In the genomic region with DNA sequence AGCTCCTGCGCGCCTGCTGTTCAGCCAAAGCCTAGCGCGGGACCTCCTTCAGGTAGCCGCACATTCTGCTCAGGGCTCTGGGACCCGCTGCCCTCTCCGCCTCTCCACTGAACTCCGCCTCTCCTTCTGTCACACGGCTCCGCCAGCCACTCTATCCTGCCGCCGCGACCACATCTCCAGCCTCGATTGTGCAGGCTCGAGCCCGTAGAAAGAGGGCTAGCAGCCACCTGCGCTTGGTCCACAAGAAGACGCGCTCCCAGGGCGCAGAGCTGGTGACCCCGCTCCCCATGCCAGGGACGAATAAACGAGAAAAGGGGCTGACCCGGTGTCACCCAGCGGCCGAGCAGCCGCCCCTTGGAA, we compare ENCODE assay signal across 9 cellular contexts. TPM values are rescaled to one million over a fixed set of nuclear protein-coding genes. Genes with fewer than 3 reads are reported as not detected.
DNase-seq lines count a peak whose midpoint lies in the region; ATAC-seq, FAIRE-seq and TF ChIP-seq lines count a peak whose summit lies in the region.
"Had no signal": no experiment of that assay in that cellular context is flagged by ENCODE, and none has a peak within 500 bp of the region (broad histone marks: within the 10 kb centered on the region; RNA-seq: fewer than 3 reads in every experiment).

No MANE protein-coding gene starts in this region.

- in situ Hi-C loops in GM13976 (cut with MboI; ENCODE audit: low sequenced_read_pairs, unreplicated experiment) = no loop called here

- no peaks in the 10 kb centered on the region for H4K20me1 ChIP-seq in OCI-LY1 (ENCODE audit: insufficient read depth, low read length)

- no peaks in the 10 kb centered on the region for H3K79me2 ChIP-seq in OCI-LY1 (ENCODE audit: insufficient read depth, low read length)

- no peak for FAIRE-seq in pancreas (lab: Jason Lieb, UNC)

- peaks cover 6 to 22% of the 10 kb centered on the region in 2 donors for H3K4me1 Mint-ChIP-seq in effector memory CD8-positive, alpha-beta T cell (ENCODE audit: low read depth in 2 of 2)

- no peaks in the 10 kb centered on the region for H3K9me2 ChIP-seq in OCI-LY1 (ENCODE audit: low read depth, low read length)

- no peaks in the 10 kb centered on the region for H3K9me3 Mint-ChIP-seq in effector memory CD8-positive, alpha-beta T cell

- H3K27me3 Mint-ChIP-seq in effector memory CD8-positive, alpha-beta T cell = peaks cover 45 to 61% of the 10 kb centered on the region in 2 donors

- DNase-seq in ELF-1 (ENCODE audit: low read depth, low spot score) (peak; percentile 57), pancreas (peak in 1 of 6 donors; percentile 14), SW480 (ENCODE audit: low spot score) (no peak), LoVo (ENCODE audit: low spot score) (no peak), GM13976 (ENCODE audit: low spot score) (no peak)
- DNase-seq in effector memory CD8-positive, alpha-beta T cell = no peak

- intact Hi-C loops in pancreas (cut with DNase I) = no loop called here

- no peaks in the 10 kb centered on the region for H3F3A ChIP-seq in OCI-LY1 (ENCODE audit: insufficient read depth, low read length)

- H3K4me1 ChIP-seq in OCI-LY1 (ENCODE audit: insufficient read depth, low read length, severe bottlenecking) = peaks cover 10% of the 10 kb centered on the region
- H3K4me1 ChIP-seq in pancreas = peaks cover 0 to 6% (median 5%) of the 10 kb centered on the region in 3 donors

- 7 to 15% methylated on average over 25 to 27 of the region's 27 CpGs for WGBS in pancreas, 2 donors

- H2AFZ ChIP-seq in OCI-LY1 (ENCODE audit: low read length) = no peak overlapping the region

- H3K9me3 ChIP-seq in OCI-LY1 (ENCODE audit: low read length) (no peaks in the 10 kb centered on the region), pancreas (no peaks in the 10 kb centered on the region)

- H3K9ac ChIP-seq in OCI-LY1 (ENCODE audit: low read length) = no peak overlapping the region

- peaks cover 9% of the 10 kb centered on the region; the same call in 1 of the 2 replicates for H3K27me3 ChIP-seq in OCI-LY1 (ENCODE audit: insufficient read depth, low read length)
- peaks cover 0 to 3% (median 0%) of the 10 kb centered on the region in 4 donors for H3K27me3 ChIP-seq in pancreas

- no peak for TF ChIP-seq CTCF in OCI-LY1 (IDR thresholded peaks at IDR 0.05; ENCODE audit: low read length)
- no peak for TF ChIP-seq CTCF in pancreas (IDR thresholded peaks at IDR 0.05)
- no peak for TF ChIP-seq CTCF in GM13976 (IDR thresholded peaks at IDR 0.05; ENCODE audit: borderline replicate concordance, control extremely low read depth, extremely low read depth, insufficient read depth, missing control alignments)

- H3K4me3 Mint-ChIP-seq in effector memory CD8-positive, alpha-beta T cell = peak overlapping the region; percentile 86 to 92

- peak overlapping the region; percentile 96; the same call in 1 of the 2 replicates for H3K4me2 ChIP-seq in OCI-LY1 (ENCODE audit: low read length)

- no peaks in the 10 kb centered on the region for H3K36me3 ChIP-seq in OCI-LY1 (ENCODE audit: insufficient read depth, low read length)
- no peaks in the 10 kb centered on the region for H3K36me3 ChIP-seq in pancreas

- H3K27ac ChIP-seq in OCI-LY1 (ENCODE audit: low read depth, low read length, poor library complexity, severe bottlenecking) (no peak overlapping the region), pancreas (no peak overlapping the region)

- peaks cover 4% of the 10 kb centered on the region for H3K36me3 Mint-ChIP-seq in effector memory CD8-positive, alpha-beta T cell (ENCODE audit: insufficient read depth)

- no peak overlapping the region for H3K4me3 ChIP-seq in OCI-LY1 (ENCODE audit: low read depth, low read length, poor library complexity, severe bottlenecking)
- H3K4me3 ChIP-seq in pancreas = peak overlapping the region in 3 of 4 donors; percentile 17 to 45 (median 40)

- no peak overlapping the region for H3K27ac Mint-ChIP-seq in effector memory CD8-positive, alpha-beta T cell

- no peak for ATAC-seq in effector memory CD8-positive, alpha-beta T cell (replicated peaks)
- ATAC-seq in pancreas (peak in 3 of 4 donors; percentile 1 to 11 (median 1)), HG03025 (IDR thresholded peaks at IDR 0.05; ENCODE audit: low FRiP score, unreplicated experiment) (no peak)

RNA-seq across cellular contexts. Expression of a gene that starts 1.1 kb away (rescaled TPM):
- total RNA-seq in pancreas = 1 to 10 TPM in 5 of 6 donors, under 1 TPM in 1; 0.47 to 3.4 (median 1.9) TPM
- polyA plus RNA-seq in pancreas = 10 to 100 TPM in 1 of 2 donors, 1 to 10 TPM in 1; 3.4 to 10.6 TPM
- total RNA-seq: epithelial cell of proximal tubule had no signal

Comparison
In these comparisons a context has a peak if more than half of its experiments do, and no peak if none do; other contexts are left out.
1. ATAC-seq: peak in pancreas (3 of 4); none in effector memory CD8-positive, alpha-beta T cell (single experiment) and HG03025 (single experiment).